In the genomic region with DNA sequence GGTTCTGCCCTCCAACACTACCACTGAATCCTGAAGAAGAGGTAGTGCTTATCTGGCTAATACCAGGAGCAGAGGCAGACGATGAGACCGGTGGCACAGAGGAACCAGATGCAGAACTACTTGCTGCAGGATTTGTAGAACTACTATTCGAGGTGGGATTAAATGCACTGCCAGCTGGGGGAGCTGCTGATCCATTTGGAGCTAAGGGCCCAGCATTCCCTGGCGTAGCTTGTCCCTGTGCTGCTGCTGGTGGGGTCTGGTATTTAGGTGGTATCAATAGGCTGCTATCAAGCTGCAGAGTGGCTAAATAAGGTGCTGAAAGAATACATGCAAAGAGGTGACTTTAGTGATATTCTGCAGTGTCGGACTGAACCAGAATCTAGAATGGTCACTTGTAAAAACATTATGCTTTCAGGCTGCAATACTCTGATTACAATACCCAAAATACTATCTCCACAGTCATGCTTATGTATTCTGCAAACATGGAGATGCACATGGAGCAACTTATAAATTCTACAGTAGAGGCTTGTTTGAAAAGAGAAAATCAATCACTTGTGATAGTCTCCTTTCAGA, we compare ENCODE assay signal across 10 cellular contexts.
DNase-seq lines count a peak whose midpoint lies in the region; FAIRE-seq and TF ChIP-seq lines count a peak whose summit lies in the region.
"Had no signal": no experiment of that assay in that cellular context is flagged by ENCODE, and none has a peak within 500 bp of the region (broad histone marks: within the 10 kb centered on the region; RNA-seq: fewer than 3 reads in every experiment).

No MANE protein-coding gene starts in this region.

- H3K4me3 Mint-ChIP-seq in Caco-2 (ENCODE audit: unreplicated experiment), result no peak overlapping the region

- peaks cover 64% of the 10 kb centered on the region for H3K36me3 Mint-ChIP-seq in Caco-2 (ENCODE audit: insufficient read depth, unreplicated experiment)

- CTCF ChIA-PET in Caco-2 (lab: Charles Lee), result interaction anchor here (0.9 to 1.4 kb wide), 4 partner anchors 17 to 550 kb away, joined by 3 to 5 read pairs (median 3); no protein-coding TSS in a partner anchor

- H3K4me3 ChIP-seq in Caco-2 (ENCODE audit: low read depth, low read length) (no peak overlapping the region), kidney (ENCODE audit: low read length in 2 of 2) (no peak overlapping the region)
- H3K4me3 ChIP-seq: gastroesophageal sphincter, SK-N-MC had no signal

- no peaks in the 10 kb centered on the region for H3K27me3 Mint-ChIP-seq in Caco-2 (ENCODE audit: insufficient read depth, unreplicated experiment)

- H3K4me1 ChIP-seq in Caco-2 (no peaks in the 10 kb centered on the region), kidney (ENCODE audit: control insufficient read depth in 1 of 2, insufficient read depth in 1 of 2, low read depth in 1 of 2, low read length in 2 of 2) (peaks cover 0 to 2% of the 10 kb centered on the region in 2 donors)

- in situ Hi-C loops in GM13977 (cut with MboI; ENCODE audit: low pct_unique_long_range_greater_than_20kb, low sequenced_read_pairs, unreplicated experiment), result loop anchor here (25.0 kb wide), 1 partner anchor 629 kb away; no protein-coding TSS in a partner anchor

- H3K27ac Mint-ChIP-seq in Caco-2 (ENCODE audit: unreplicated experiment), result no peak overlapping the region

- peak; percentile 38 to 44 for TF ChIP-seq CTCF in Caco-2 (IDR thresholded peaks at IDR 0.05; ENCODE audit: insufficient read depth in 1 of 2, low read depth in 1 of 2, low read length in 1 of 2, severe bottlenecking in 1 of 2, unreplicated experiment in 1 of 2)
- peak; percentile 41 for TF ChIP-seq CTCF in GM13977 (IDR thresholded peaks at IDR 0.05; ENCODE audit: extremely low read depth, insufficient read depth, missing control alignments)
- TF ChIP-seq CTCF in kidney (IDR thresholded peaks at IDR 0.05; ENCODE audit: borderline replicate concordance, extremely low read depth, insufficient read depth), result peak; percentile 21

- H3K9me3 Mint-ChIP-seq in Caco-2 (ENCODE audit: unreplicated experiment), result no peaks in the 10 kb centered on the region

- no peak overlapping the region for H3K27ac ChIP-seq in kidney (ENCODE audit: low read depth in 2 of 2, low read length in 2 of 2)
- H3K27ac ChIP-seq: gastroesophageal sphincter, SK-N-MC had no signal

- BruUV-seq in Caco-2 (replicated peaks; lab: Mats Ljungman, UMichigan), result no TSS peak

- no peaks in the 10 kb centered on the region for H3K27me3 ChIP-seq in Caco-2 (replicated peaks; ENCODE audit: control insufficient read depth, insufficient read depth, low read length)
- H3K27me3 ChIP-seq: gastroesophageal sphincter had no signal

- H3K4me1 Mint-ChIP-seq in Caco-2 (ENCODE audit: low read depth, unreplicated experiment), result no peaks in the 10 kb centered on the region

- H3K9me3 ChIP-seq in Caco-2 (no peaks in the 10 kb centered on the region), kidney (ENCODE audit: control insufficient read depth in 1 of 2, low read length in 2 of 2) (no peaks in the 10 kb centered on the region)
- H3K9me3 ChIP-seq: gastroesophageal sphincter had no signal

- DNase-seq in Caco-2 (peak in 1 of 2 experiments; percentile 50), GM13977 (ENCODE audit: low spot score) (no peak), SK-N-DZ (ENCODE audit: low spot score) (peak; percentile 21), kidney (no peak), NCI-H2171 treated with DMSO at 0.1 percent for 48 hours (lab: John Stamatoyannopoulos, UW) (no peak), midbrain (lab: John Stamatoyannopoulos, UW) (no peak), SW480 (ENCODE audit: low spot score) (no peak)
- DNase-seq: activated effector memory CD4-positive, alpha-beta T cell treated with Interleukin-2 at 50 U/mL for 16 hours had no signal

- no peak for FAIRE-seq in kidney (lab: Jason Lieb, UNC)

- POLR2A ChIA-PET in Caco-2 (lab: Charles Lee), result no interaction called here

- H3K36me3 ChIP-seq in Caco-2 (ENCODE audit: control insufficient read depth, insufficient read depth, low read length) (peaks cover 4% of the 10 kb centered on the region; the same call in 1 of the 2 replicates), kidney (ENCODE audit: control insufficient read depth in 1 of 2, insufficient read depth in 2 of 2, low read length in 2 of 2) (peaks cover 25 to 31% of the 10 kb centered on the region in 2 donors)

- no peak overlapping the region for H3K9ac ChIP-seq in kidney (ENCODE audit: low read length in 2 of 2)

- intact Hi-C loops in Caco-2 (cut with micrococcal nuclease; ENCODE audit: unreplicated experiment), result no loop called here
- intact Hi-C loops in kidney (cut with DNase I), result no loop called here
